In genomic region chr15:91529534-91529933, GRCh38 we compare ENCODE assay signal across 18 cellular contexts.
A peak's percentile ranks its signal among the peaks of the same experiment; 100 is the strongest.
DNase-seq lines count a peak whose midpoint lies in the region; ATAC-seq and TF ChIP-seq lines count a peak whose summit lies in the region.
"Had no signal": no experiment of that assay in that cellular context is flagged by ENCODE, and none has a peak within 500 bp of the region (broad histone marks: within the 10 kb centered on the region; RNA-seq: fewer than 3 reads in every experiment).

No MANE protein-coding gene starts in this region.

- peaks cover 0 to 14% of the 10 kb centered on the region in 2 donors for H3K4me1 ChIP-seq in right atrium auricular region

- POLR2A ChIA-PET in activated CD8-positive, alpha-beta T cell treated with anti-CD3 and anti-CD28 coated beads for 36 hours (lab: Charles Lee) = no interaction called here
- POLR2A ChIA-PET in activated CD8-positive, alpha-beta T cell treated with anti-CD3 and anti-CD28 coated beads, Interleukin-2, amount 10 ng/mL, durations not matched to agents 7 days and 5 days (lab: Charles Lee) = no interaction called here
- POLR2A ChIA-PET in activated naive CD8-positive, alpha-beta T cell treated with anti-CD3 and anti-CD28 coated beads, Interleukin-2, amount 10 ng/mL, durations not matched to agents 7 days and 5 days (lab: Charles Lee) = no interaction called here
- POLR2A ChIA-PET in GM10248 (lab: Yijun Ruan, JAX) = no interaction called here

- no peak for DNase-seq in activated CD8-positive, alpha-beta T cell treated with anti-CD3 and anti-CD28 coated beads for 36 hours
- no peak for DNase-seq in activated CD8-positive, alpha-beta T cell treated with anti-CD3 and anti-CD28 coated beads, Interleukin-2, amount 10 ng/mL, durations not matched to agents 7 days and 5 days
- peak; percentile 67 for DNase-seq in NCI-H2171 (lab: John Stamatoyannopoulos, UW)
- DNase-seq in activated naive CD8-positive, alpha-beta T cell treated with anti-CD3 and anti-CD28 coated beads, Interleukin-2, amount 10 ng/mL, durations not matched to agents 7 days and 5 days = no peak
- DNase-seq in right atrium auricular region (ENCODE audit: low spot score) = no peak
- DNase-seq in GM10248 (ENCODE audit: extremely low spot score) = no peak
- no peak for DNase-seq in anterior cingulate cortex (lab: John Stamatoyannopoulos, UW)
- DNase-seq: ACHN, DMS79, GM23248, HCEC 1CT, NCI-H1417 treated with DMSO at 0.1 percent for 48 hours, NCI-H2029 treated with DMSO at 0.1 percent for 48 hours, SHP77 treated with DMSO at 0.1 percent for 48 hours had no signal

- H3K36me3 ChIP-seq in right atrium auricular region = no peaks in the 10 kb centered on the region

- no peak overlapping the region for H3K27ac ChIP-seq in right atrium auricular region
- H3K27ac ChIP-seq: GM23248 had no signal

- CTCF ChIA-PET in activated CD8-positive, alpha-beta T cell treated with anti-CD3 and anti-CD28 coated beads for 36 hours (lab: Charles Lee) = no interaction called here
- CTCF ChIA-PET in activated CD8-positive, alpha-beta T cell treated with anti-CD3 and anti-CD28 coated beads, Interleukin-2, amount 10 ng/mL, durations not matched to agents 7 days and 5 days (lab: Charles Lee) = interaction anchor here (1.2 kb wide), 1 partner anchor 227 kb away, joined by 3 read pairs; no protein-coding TSS in a partner anchor
- CTCF ChIA-PET in GM10248 (lab: Yijun Ruan, JAX) = no interaction called here

- intact Hi-C loops in activated CD8-positive, alpha-beta T cell treated with anti-CD3 and anti-CD28 coated beads for 36 hours (cut with micrococcal nuclease) = no loop called here

- TF ChIP-seq CTCF in activated CD8-positive, alpha-beta T cell treated with anti-CD3 and anti-CD28 coated beads for 36 hours (IDR thresholded peaks at IDR 0.05) = no peak
- TF ChIP-seq CTCF in right atrium auricular region (IDR thresholded peaks at IDR 0.05) (no peak), GM10248 (IDR thresholded peaks at IDR 0.05; ENCODE audit: control extremely low read depth, extremely low read depth, low read depth, missing control alignments) (no peak)

- H3K36me3 Mint-ChIP-seq in activated CD8-positive, alpha-beta T cell treated with anti-CD3 and anti-CD28 coated beads for 36 hours (ENCODE audit: low read depth) = no peaks in the 10 kb centered on the region
- H3K36me3 Mint-ChIP-seq in activated CD8-positive, alpha-beta T cell treated with anti-CD3 and anti-CD28 coated beads, Interleukin-2, amount 10 ng/mL, durations not matched to agents 7 days and 5 days (ENCODE audit: low read depth) = no peaks in the 10 kb centered on the region
- peaks cover 4% of the 10 kb centered on the region for H3K36me3 Mint-ChIP-seq in activated naive CD8-positive, alpha-beta T cell treated with anti-CD3 and anti-CD28 coated beads, Interleukin-2, amount 10 ng/mL, durations not matched to agents 7 days and 5 days

- no peak overlapping the region for H3K27ac Mint-ChIP-seq in activated CD8-positive, alpha-beta T cell treated with anti-CD3 and anti-CD28 coated beads for 36 hours
- no peak overlapping the region for H3K27ac Mint-ChIP-seq in activated CD8-positive, alpha-beta T cell treated with anti-CD3 and anti-CD28 coated beads, Interleukin-2, amount 10 ng/mL, durations not matched to agents 7 days and 5 days
- peak overlapping the region; percentile 78 for H3K27ac Mint-ChIP-seq in activated naive CD8-positive, alpha-beta T cell treated with anti-CD3 and anti-CD28 coated beads, Interleukin-2, amount 10 ng/mL, durations not matched to agents 7 days and 5 days
- H3K27ac Mint-ChIP-seq: T-helper 1 cell treated with Interleukin-12 subunit alpha and Interleukin-12 subunit beta and Interleukin-4 antibody, amounts not matched to agents 30 μg/mL and 1 μg/mL, for 36 hours had no signal

- H3K27me3 ChIP-seq in right atrium auricular region = no peaks in the 10 kb centered on the region

- no peaks in the 10 kb centered on the region for H3K9me3 Mint-ChIP-seq in activated CD8-positive, alpha-beta T cell treated with anti-CD3 and anti-CD28 coated beads for 36 hours
- H3K9me3 Mint-ChIP-seq in activated CD8-positive, alpha-beta T cell treated with anti-CD3 and anti-CD28 coated beads, Interleukin-2, amount 10 ng/mL, durations not matched to agents 7 days and 5 days (ENCODE audit: insufficient read depth) = no peaks in the 10 kb centered on the region
- H3K9me3 Mint-ChIP-seq in activated naive CD8-positive, alpha-beta T cell treated with anti-CD3 and anti-CD28 coated beads, Interleukin-2, amount 10 ng/mL, durations not matched to agents 7 days and 5 days = peaks cover 2% of the 10 kb centered on the region
- H3K9me3 Mint-ChIP-seq: T-helper 1 cell treated with Interleukin-12 subunit alpha and Interleukin-12 subunit beta and Interleukin-4 antibody, amounts not matched to agents 30 μg/mL and 1 μg/mL, for 36 hours had no signal

- no peaks in the 10 kb centered on the region for H3K9me3 ChIP-seq in right atrium auricular region

- peak; percentile 58 for ATAC-seq in activated CD8-positive, alpha-beta T cell treated with anti-CD3 and anti-CD28 coated beads for 36 hours
- no peak for ATAC-seq in activated CD8-positive, alpha-beta T cell treated with anti-CD3 and anti-CD28 coated beads, Interleukin-2, amount 10 ng/mL, durations not matched to agents 7 days and 5 days
- ATAC-seq in activated naive CD8-positive, alpha-beta T cell treated with anti-CD3 and anti-CD28 coated beads, Interleukin-2, amount 10 ng/mL, durations not matched to agents 7 days and 5 days (ENCODE audit: low read depth) = peak; percentile 87
- ATAC-seq: GM12878, K562, SK-N-SH treated with all-trans-retinoic acid at 6 μM for 48 hours had no signal

- no peak overlapping the region for H3K4me3 ChIP-seq in right atrium auricular region
- H3K4me3 ChIP-seq: GM12878, GM23248, K562 had no signal

- no peak overlapping the region for H3K4me3 Mint-ChIP-seq in activated CD8-positive, alpha-beta T cell treated with anti-CD3 and anti-CD28 coated beads for 36 hours
- H3K4me3 Mint-ChIP-seq in activated CD8-positive, alpha-beta T cell treated with anti-CD3 and anti-CD28 coated beads, Interleukin-2, amount 10 ng/mL, durations not matched to agents 7 days and 5 days = no peak overlapping the region
- H3K4me3 Mint-ChIP-seq in activated naive CD8-positive, alpha-beta T cell treated with anti-CD3 and anti-CD28 coated beads, Interleukin-2, amount 10 ng/mL, durations not matched to agents 7 days and 5 days = peak overlapping the region; percentile 23
- H3K4me3 Mint-ChIP-seq: T-helper 1 cell treated with Interleukin-12 subunit alpha and Interleukin-12 subunit beta and Interleukin-4 antibody, amounts not matched to agents 30 μg/mL and 1 μg/mL, for 36 hours had no signal

- peaks cover 7% of the 10 kb centered on the region for H3K27me3 Mint-ChIP-seq in activated CD8-positive, alpha-beta T cell treated with anti-CD3 and anti-CD28 coated beads for 36 hours
- peaks cover 8% of the 10 kb centered on the region for H3K27me3 Mint-ChIP-seq in activated CD8-positive, alpha-beta T cell treated with anti-CD3 and anti-CD28 coated beads, Interleukin-2, amount 10 ng/mL, durations not matched to agents 7 days and 5 days (ENCODE audit: low read depth)
- H3K27me3 Mint-ChIP-seq in activated naive CD8-positive, alpha-beta T cell treated with anti-CD3 and anti-CD28 coated beads, Interleukin-2, amount 10 ng/mL, durations not matched to agents 7 days and 5 days = peaks cover 3% of the 10 kb centered on the region

- peaks cover 10% of the 10 kb centered on the region for H3K4me1 Mint-ChIP-seq in activated CD8-positive, alpha-beta T cell treated with anti-CD3 and anti-CD28 coated beads for 36 hours (ENCODE audit: low read depth)
- H3K4me1 Mint-ChIP-seq in activated CD8-positive, alpha-beta T cell treated with anti-CD3 and anti-CD28 coated beads, Interleukin-2, amount 10 ng/mL, durations not matched to agents 7 days and 5 days (ENCODE audit: low read depth) = peaks cover 10% of the 10 kb centered on the region
- peaks cover 24% of the 10 kb centered on the region for H3K4me1 Mint-ChIP-seq in activated naive CD8-positive, alpha-beta T cell treated with anti-CD3 and anti-CD28 coated beads, Interleukin-2, amount 10 ng/mL, durations not matched to agents 7 days and 5 days
